In genomic region chr2:43192039-43192438, GRCh38 we compare ENCODE assay signal across 12 cellular contexts. TPM values are rescaled to one million over a fixed set of nuclear protein-coding genes. Genes with fewer than 3 reads are reported as not detected.
DNase-seq lines count a peak whose midpoint lies in the region; ATAC-seq and TF ChIP-seq lines count a peak whose summit lies in the region.
"Had no signal": no experiment of that assay in that cellular context is flagged by ENCODE, and none has a peak within 500 bp of the region (broad histone marks: within the 10 kb centered on the region; RNA-seq: fewer than 3 reads in every experiment).

No MANE protein-coding gene starts in this region.

- no peaks in the 10 kb centered on the region for H4K20me1 ChIP-seq in osteoblast (ENCODE audit: insufficient read depth, low read length)

- H3K36me3 Mint-ChIP-seq in activated T-cell treated with anti-CD3 and anti-CD28 coated beads, Interleukin-2, amount 50 U/mL, for 24 hours (ENCODE audit: low read depth) = no peaks in the 10 kb centered on the region

- H3K27ac Mint-ChIP-seq in activated T-cell treated with anti-CD3 and anti-CD28 coated beads, Interleukin-2, amount 50 U/mL, for 24 hours = peak overlapping the region; percentile 53

- H3K4me3 Mint-ChIP-seq in activated T-cell treated with anti-CD3 and anti-CD28 coated beads, Interleukin-2, amount 50 U/mL, for 24 hours = no peak overlapping the region

- no peak for TF ChIP-seq POLR2A in NB4 (IDR thresholded peaks at IDR 0.05; ENCODE audit: extremely low read depth, insufficient read length)

- no peak for ATAC-seq in GM21737 (IDR thresholded peaks at IDR 0.05; ENCODE audit: unreplicated experiment)
- ATAC-seq: mucosa of descending colon had no signal

- peaks cover 2% of the 10 kb centered on the region for H3K9me3 Mint-ChIP-seq in activated T-cell treated with anti-CD3 and anti-CD28 coated beads, Interleukin-2, amount 50 U/mL, for 24 hours

- no peak overlapping the region for H2AFZ ChIP-seq in osteoblast (ENCODE audit: low read length)

- H3K4me1 Mint-ChIP-seq in activated T-cell treated with anti-CD3 and anti-CD28 coated beads, Interleukin-2, amount 50 U/mL, for 24 hours (ENCODE audit: low read depth) = peaks cover 69% of the 10 kb centered on the region

- no peaks in the 10 kb centered on the region for H3K27me3 Mint-ChIP-seq in activated T-cell treated with anti-CD3 and anti-CD28 coated beads, Interleukin-2, amount 50 U/mL, for 24 hours

- H3K4me2 ChIP-seq in osteoblast (ENCODE audit: insufficient read depth, low read length) = no peak overlapping the region

- no peaks in the 10 kb centered on the region for H3K79me2 ChIP-seq in osteoblast (ENCODE audit: insufficient read depth, low read length)

- H3K27me3 ChIP-seq in osteoblast (ENCODE audit: insufficient read depth, low read length) = no peaks in the 10 kb centered on the region
- H3K27me3 ChIP-seq: uterus had no signal

- no peaks in the 10 kb centered on the region for H3K4me1 ChIP-seq in osteoblast (ENCODE audit: insufficient read depth, low read length)

- no peaks in the 10 kb centered on the region for H3K9me3 ChIP-seq in osteoblast (ENCODE audit: low read depth, low read length)
- H3K9me3 ChIP-seq: mucosa of descending colon, uterus had no signal

- H3K36me3 ChIP-seq in osteoblast (ENCODE audit: insufficient read depth, low read length) = no peaks in the 10 kb centered on the region
- H3K36me3 ChIP-seq: uterus had no signal

- no peak overlapping the region for H3K4me3 ChIP-seq in NB4 (ENCODE audit: low read depth, low read length)
- H3K4me3 ChIP-seq in cardiac fibroblast (replicated peaks in 1 of 2; ENCODE audit: low read depth in 2 of 2, low read length in 2 of 2) = no peak overlapping the region
- no peak overlapping the region for H3K4me3 ChIP-seq in osteoblast (ENCODE audit: insufficient read depth, low read length)
- H3K4me3 ChIP-seq: mucosa of descending colon, uterus had no signal

- no peak overlapping the region for H3K27ac ChIP-seq in osteoblast (ENCODE audit: low read depth, low read length)
- H3K27ac ChIP-seq: uterus had no signal

- DNase-seq in activated T-cell treated with anti-CD3 and anti-CD28 coated beads, Interleukin-2, amount 50 U/mL, for 24 hours = no peak
- no peak for DNase-seq in activated T-cell treated with anti-CD3 and anti-CD28 coated beads, Interleukin-2, amount 50 U/mL, for 1 hour
- DNase-seq in NB4 (ENCODE audit: low read depth) (peak; percentile 60), cardiac fibroblast (ENCODE audit: low read depth in 2 of 2) (peak in 1 of 2 donors; percentile 9), osteoblast (ENCODE audit: insufficient read length, low spot score, missing footprints) (peak; percentile 92), SW 1271 (lab: John Stamatoyannopoulos, UW) (no peak), superior temporal gyrus (ENCODE audit: extremely low spot score) (no peak)
- DNase-seq: NCI-H1105, SHP77 treated with DMSO at 0.1 percent for 48 hours, uterus had no signal

- TF ChIP-seq CTCF in NB4 (IDR thresholded peaks at IDR 0.05; ENCODE audit: low read depth, low read length) = peak; percentile 41
- peak; percentile 35 for TF ChIP-seq CTCF in cardiac fibroblast (IDR thresholded peaks at IDR 0.05; ENCODE audit: low read depth, low read length)
- TF ChIP-seq CTCF in osteoblast (IDR thresholded peaks at IDR 0.05; ENCODE audit: extremely low read depth, low read depth, low read length) = peak; percentile 35

RNA-seq across cellular contexts. Expression of gene ZFP36L2, which starts 34.4 kb away (rescaled TPM):
- 14.7 and 15.6 TPM in 2 replicates for total RNA-seq in osteoblast

Comparison
In these comparisons a context has a peak if more than half of its experiments do, and no peak if none do; other contexts are left out.
1. DNase-seq: peak in NB4 (single experiment) and osteoblast (single experiment); none in activated T-cell treated with anti-CD3 and anti-CD28 coated beads, Interleukin-2, amount 50 U/mL, for 24 hours (single experiment), activated T-cell treated with anti-CD3 and anti-CD28 coated beads, Interleukin-2, amount 50 U/mL, for 1 hour (single experiment), SW 1271 (0 of 2) and superior temporal gyrus (single experiment).
2. Peak in every context shown above with its lines, with median percentiles within 50 percentile points of each other: CTCF ChIP-seq.